Comparison of ENCODE assay signal across 1 cellular context in genomic region chr11:95795627-95796308, GRCh38.
TF ChIP-seq lines count a peak whose summit lies in the region.

No MANE protein-coding gene starts in this region.

TF ChIP-seq in HepG2, 621 proteins besides CTCF, POLR2A, EP300 and RAD21 (continued from another document):
- peak; percentile 34; the same call in 1 of the 2 replicates for TF ChIP-seq PAXIP1 (CRISPR knock-in tag; conservative IDR thresholded peaks at IDR 0.05)
- TF ChIP-seq ARID3A (IDR thresholded peaks at IDR 0.05; ENCODE audit: low read depth, low read length): 0 out of 2 replicates have a peak, but pooled peaks have one; percentile 13
- no peak for TF ChIP-seq ZNF354B (CRISPR knock-in tag; IDR thresholded peaks at IDR 0.05)
- TF ChIP-seq KLF15 (CRISPR knock-in tag; IDR thresholded peaks at IDR 0.05; ENCODE audit: borderline replicate concordance): no peak
- TF ChIP-seq MAFF (IDR thresholded peaks at IDR 0.05; ENCODE audit: low read depth, low read length): no peak
- TF ChIP-seq ZNF17 (CRISPR knock-in tag; IDR thresholded peaks at IDR 0.05): no peak
